ENCODE assay signal across 1 cellular context in genomic region chr21:28745131-28746055, GRCh38.
A peak's percentile ranks its signal among the peaks of the same experiment; 100 is the strongest.
TF ChIP-seq lines count a peak whose summit lies in the region.

No MANE protein-coding gene starts in this region.

TF ChIP-seq in K562, 482 proteins besides CTCF, POLR2A, EP300 and RAD21 (continued from another document):
- TF ChIP-seq USF2 (CRISPR knock-in tag; IDR thresholded peaks at IDR 0.05) = no peak
- no peak for TF ChIP-seq ZBTB1 (CRISPR knock-in tag; IDR thresholded peaks at IDR 0.05; ENCODE audit: borderline replicate concordance, low read depth)
- no peak for TF ChIP-seq ZNF263 (CRISPR knock-in tag; IDR thresholded peaks at IDR 0.05; ENCODE audit: borderline replicate concordance)
- TF ChIP-seq MTA3 (IDR thresholded peaks at IDR 0.05; ENCODE audit: borderline replicate concordance) = no peak
- TF ChIP-seq MYC (IDR thresholded peaks at IDR 0.05; ENCODE audit: low read depth, low read length) = peak; percentile 48
- TF ChIP-seq MYC (CRISPR knock-in tag; IDR thresholded peaks at IDR 0.05; ENCODE audit: borderline replicate concordance, low read depth) = no peak
- no peak for TF ChIP-seq FIP1L1 (IDR thresholded peaks at IDR 0.05; ENCODE audit: low read depth, low read length, poor library complexity, severe bottlenecking)
- no peak for TF ChIP-seq PTRF (tag; IDR thresholded peaks at IDR 0.05)
- no peak for TF ChIP-seq ATF1 (CRISPR knock-in tag; IDR thresholded peaks at IDR 0.05)
- TF ChIP-seq ATF1 (tag; IDR thresholded peaks at IDR 0.05) = 0 out of 2 replicates have a peak, but pooled peaks have one; percentile 30
- TF ChIP-seq MITF (IDR thresholded peaks at IDR 0.05) = no peak
- no peak for TF ChIP-seq ELF4 (CRISPR knock-in tag; IDR thresholded peaks at IDR 0.05)
- TF ChIP-seq TARDBP (IDR thresholded peaks at IDR 0.05) = no peak
- no peak for TF ChIP-seq PYGO2 (tag; IDR thresholded peaks at IDR 0.05)
- TF ChIP-seq TOE1 (IDR thresholded peaks at IDR 0.05; ENCODE audit: borderline replicate concordance) = no peak
- TF ChIP-seq TOE1 (CRISPR knock-in tag; IDR thresholded peaks at IDR 0.05; ENCODE audit: borderline replicate concordance, low read depth) = no peak
- peak; percentile 47 for TF ChIP-seq KLF16 (IDR thresholded peaks at IDR 0.05)
- TF ChIP-seq ARID2 (IDR thresholded peaks at IDR 0.05) = 0 out of 2 replicates have a peak, but pooled peaks have one; percentile 50
- no peak for TF ChIP-seq PRMT5 (CRISPR knock-in tag; IDR thresholded peaks at IDR 0.05)
- TF ChIP-seq STAT6 (CRISPR knock-in tag; IDR thresholded peaks at IDR 0.05) = no peak
- no peak for TF ChIP-seq HDAC3 (IDR thresholded peaks at IDR 0.05; ENCODE audit: borderline replicate concordance, partially characterized antibody)
- TF ChIP-seq ID3 (CRISPR knock-in tag; IDR thresholded peaks at IDR 0.05) = no peak
- TF ChIP-seq ID3 (tag; IDR thresholded peaks at IDR 0.05) = peak; percentile 31; the same call in 1 of the 2 replicates
- TF ChIP-seq CTCFL (IDR thresholded peaks at IDR 0.05; ENCODE audit: borderline replicate concordance, insufficient read depth, low read depth, low read length, poor library complexity, severe bottlenecking) = no peak
- no peak for TF ChIP-seq RREB1 (CRISPR knock-in tag; IDR thresholded peaks at IDR 0.05)
- no peak for TF ChIP-seq MXI1 (IDR thresholded peaks at IDR 0.05; ENCODE audit: low read depth, low read length)
- TF ChIP-seq TEAD2 (tag; IDR thresholded peaks at IDR 0.05) = peak; percentile 72; the same call in 1 of the 2 replicates
- no peak for TF ChIP-seq ZNF586 (CRISPR knock-in tag; conservative IDR thresholded peaks at IDR 0.05)
- no peak for TF ChIP-seq ZNF41 (CRISPR knock-in tag; conservative IDR thresholded peaks at IDR 0.05)
- TF ChIP-seq MLLT1 (IDR thresholded peaks at IDR 0.05) = peak in 1 of 2 experiments; percentile 66; a peak in 1 of 4 replicates
- no peak for TF ChIP-seq ZBTB2 (IDR thresholded peaks at IDR 0.05)
- TF ChIP-seq CBX8 (IDR thresholded peaks at IDR 0.05; ENCODE audit: borderline replicate concordance, extremely low read depth, low read depth, low read length, poor library complexity, severe bottlenecking) = no peak
- no peak for TF ChIP-seq PTTG1 (tag; IDR thresholded peaks at IDR 0.05; ENCODE audit: low read depth)
- no peak for TF ChIP-seq BCOR (IDR thresholded peaks at IDR 0.05)
- TF ChIP-seq PATZ1 (CRISPR knock-in tag; IDR thresholded peaks at IDR 0.05; ENCODE audit: borderline replicate concordance) = no peak
